ENCODE assay signal across 15 cellular contexts in the genomic region with DNA sequence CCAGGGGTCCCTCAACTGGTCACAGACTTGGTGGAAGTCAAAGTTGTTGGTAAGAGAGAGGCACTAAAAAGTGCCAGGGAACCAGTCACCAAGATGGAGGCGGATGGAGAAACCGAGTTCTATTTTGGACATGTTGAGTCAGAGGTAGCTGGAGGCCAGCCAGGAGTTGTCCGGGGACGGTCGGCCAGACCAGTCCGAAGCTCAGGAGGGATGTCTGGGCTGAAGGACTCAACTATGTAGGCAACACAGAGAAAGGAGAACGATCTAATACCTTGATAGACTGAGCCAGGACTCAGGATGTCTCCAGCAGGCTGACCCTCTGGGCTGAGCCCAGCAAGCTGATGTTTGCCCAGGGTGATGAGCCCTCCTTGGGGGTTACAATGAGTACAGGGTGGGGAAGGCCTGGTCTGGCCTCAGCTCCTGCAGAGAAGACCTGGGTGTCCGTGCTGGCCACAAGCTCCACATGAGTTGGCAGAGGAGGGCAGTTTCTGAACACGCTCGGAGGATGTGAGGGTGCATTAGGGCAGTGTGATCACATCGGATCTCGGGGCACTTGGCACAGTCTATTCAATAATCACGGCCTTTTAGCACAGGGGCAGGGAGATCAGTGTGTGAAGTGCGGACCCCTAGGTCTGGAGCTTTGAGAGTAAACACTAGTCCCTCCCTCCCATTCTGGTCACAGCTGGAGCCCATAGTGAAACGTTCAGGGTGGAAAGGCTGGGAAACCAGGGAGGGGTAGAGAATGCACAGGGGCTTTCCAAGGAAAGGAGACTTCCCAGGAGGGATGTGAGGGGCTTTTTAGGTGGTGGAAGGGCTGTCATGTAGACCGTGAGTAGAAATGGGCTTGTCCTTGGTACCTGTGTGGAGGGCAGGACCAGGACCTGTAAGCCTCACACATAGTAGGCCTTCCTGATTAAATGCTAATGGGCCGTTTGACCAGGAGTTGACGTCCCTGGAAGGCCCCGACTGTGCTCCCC.
DNase-seq lines count a peak whose midpoint lies in the region; ATAC-seq and TF ChIP-seq lines count a peak whose summit lies in the region.
"Had no signal": no experiment of that assay in that cellular context is flagged by ENCODE, and none has a peak within 500 bp of the region (broad histone marks: within the 10 kb centered on the region; RNA-seq: fewer than 3 reads in every experiment).

No MANE protein-coding gene starts in this region.

- H3K36me3 ChIP-seq in GM23248 (ENCODE audit: low read depth), result no peaks in the 10 kb centered on the region
- no peaks in the 10 kb centered on the region for H3K36me3 ChIP-seq in OCI-LY7 (ENCODE audit: insufficient read depth, low read length)

- H3K27me3 Mint-ChIP-seq in activated T-helper 17 cell treated with anti-CD3 and anti-CD28 coated beads, Interleukin-2, amount 50 U/mL, for 72 hours, result no peaks in the 10 kb centered on the region
- H3K27me3 Mint-ChIP-seq in activated naive CD4-positive, alpha-beta T cell treated with anti-CD3 and anti-CD28 coated beads, Interleukin-2, amount 10 ng/mL, durations not matched to agents 7 days and 5 days, result peaks cover 2% of the 10 kb centered on the region

- H3K4me2 ChIP-seq in GM23248 (ENCODE audit: unreplicated experiment), result no peak overlapping the region
- H3K4me2 ChIP-seq in OCI-LY7 (ENCODE audit: low read length), result no peak overlapping the region
- H3K4me2 ChIP-seq: KMS-11 had no signal

- POLR2A ChIA-PET in OCI-LY7 (lab: Charles Lee), result interaction anchor here (0.6 kb wide), 1 partner anchor 1903 kb away, joined by 3 read pairs; no protein-coding TSS in a partner anchor

- H2AFZ ChIP-seq in GM23248, result 0 out of 2 replicates have a peak overlapping the region, but pooled peaks have one; percentile 35
- H2AFZ ChIP-seq in OCI-LY7 (ENCODE audit: low read length), result no peak overlapping the region

- in situ Hi-C loops in GM23248 (cut with MboI), result no loop called here

- no TSS peak for BruUV-seq in OCI-LY7 (replicated peaks; lab: Mats Ljungman, UMichigan)

- H3K9ac ChIP-seq in GM23248, result no peak overlapping the region
- H3K9ac ChIP-seq: KMS-11 had no signal

- TF ChIP-seq CTCF in foreskin fibroblast (IDR thresholded peaks at IDR 0.05; ENCODE audit: low read depth, low read length) (no peak), OCI-LY7 (conservative IDR thresholded peaks at IDR 0.05; ENCODE audit: low read length) (no peak)

- no peaks in the 10 kb centered on the region for H3K9me3 Mint-ChIP-seq in activated T-helper 17 cell treated with anti-CD3 and anti-CD28 coated beads, Interleukin-2, amount 50 U/mL, for 72 hours
- no peaks in the 10 kb centered on the region for H3K9me3 Mint-ChIP-seq in activated naive CD4-positive, alpha-beta T cell treated with anti-CD3 and anti-CD28 coated beads, Interleukin-2, amount 10 ng/mL, durations not matched to agents 7 days and 5 days
- H3K9me3 Mint-ChIP-seq: activated T-helper 1 cell treated with anti-CD3 and anti-CD28 coated beads, Interleukin-12 subunit alpha, Interleukin-12 subunit beta, Interleukin-2, Interleukin-4 antibody, amounts not matched to agents 30 ng/mL and 10 ng/mL and 1 ng/mL, durations not matched to agents 14 hours and 24 hours and 36 hours; mesothelial cell of epicardium; stimulated activated naive CD8-positive, alpha-beta T cell treated with anti-CD3 and anti-CD28 coated beads, Interleukin-15, amount 100 ng/mL, for 72 hours had no signal

- H4K20me1 ChIP-seq in GM23248 (ENCODE audit: insufficient read depth) (no peaks in the 10 kb centered on the region), OCI-LY7 (ENCODE audit: insufficient read depth, low read length) (no peaks in the 10 kb centered on the region)

- intact Hi-C loops in sciatic nerve (cut with DNase I), result loop anchor here (5.0 kb wide), 1 partner anchor 1377 kb away; no protein-coding TSS in a partner anchor
- intact Hi-C loops in OCI-LY7 (cut with micrococcal nuclease; ENCODE audit: unreplicated experiment), result no loop called here

- H3K27ac Mint-ChIP-seq in activated T-helper 17 cell treated with anti-CD3 and anti-CD28 coated beads, Interleukin-2, amount 50 U/mL, for 72 hours, result peak overlapping the region; percentile 28
- no peak overlapping the region for H3K27ac Mint-ChIP-seq in activated naive CD4-positive, alpha-beta T cell treated with anti-CD3 and anti-CD28 coated beads, Interleukin-2, amount 10 ng/mL, durations not matched to agents 7 days and 5 days
- H3K27ac Mint-ChIP-seq: activated T-helper 1 cell treated with anti-CD3 and anti-CD28 coated beads, Interleukin-12 subunit alpha, Interleukin-12 subunit beta, Interleukin-2, Interleukin-4 antibody, amounts not matched to agents 30 ng/mL and 10 ng/mL and 1 ng/mL, durations not matched to agents 14 hours and 24 hours and 36 hours; mesothelial cell of epicardium had no signal

- peak; percentile 92 for DNase-seq in GM23248
- DNase-seq in foreskin fibroblast, result peak; percentile 58 to 65
- DNase-seq in sciatic nerve (ENCODE audit: low spot score), result peak; percentile 74
- no peak for DNase-seq in OCI-LY7 (ENCODE audit: low spot score)
- no peak for DNase-seq in T-helper 9 cell
- no peak for DNase-seq in activated CD8-positive, alpha-beta memory T cell treated with anti-CD3 and anti-CD28 coated beads, Interleukin-2, amount 50 U/mL, for 48 hours
- no peak for DNase-seq in activated naive CD4-positive, alpha-beta T cell treated with anti-CD3 and anti-CD28 coated beads, Interleukin-2, amount 10 ng/mL, durations not matched to agents 7 days and 5 days
- DNase-seq: NCI-H524 treated with DMSO at 0.1 percent for 48 hours; stimulated activated CD4-positive, alpha-beta T cell treated with anti-CD3 and anti-CD28 coated beads, Interleukin-15, amount 100 ng/mL, for 24 hours; stimulated activated naive CD8-positive, alpha-beta T cell treated with anti-CD3 and anti-CD28 coated beads, Interleukin-15, amount 100 ng/mL, for 72 hours; T-helper 2 cell had no signal

- no peaks in the 10 kb centered on the region for H3K27me3 ChIP-seq in GM23248 (replicated peaks; ENCODE audit: insufficient read depth)

- CTCF ChIA-PET in OCI-LY7 (lab: Charles Lee; ENCODE audit: unreplicated experiment), result no interaction called here
- CTCF ChIA-PET in activated naive CD4-positive, alpha-beta T cell treated with anti-CD3 and anti-CD28 coated beads, Interleukin-2, amount 10 ng/mL, durations not matched to agents 7 days and 5 days (lab: Charles Lee), result no interaction called here

- no peak overlapping the region for H3K4me3 Mint-ChIP-seq in activated T-helper 17 cell treated with anti-CD3 and anti-CD28 coated beads, Interleukin-2, amount 50 U/mL, for 72 hours
- no peak overlapping the region for H3K4me3 Mint-ChIP-seq in activated naive CD4-positive, alpha-beta T cell treated with anti-CD3 and anti-CD28 coated beads, Interleukin-2, amount 10 ng/mL, durations not matched to agents 7 days and 5 days
- H3K4me3 Mint-ChIP-seq: activated T-helper 1 cell treated with anti-CD3 and anti-CD28 coated beads, Interleukin-12 subunit alpha, Interleukin-12 subunit beta, Interleukin-2, Interleukin-4 antibody, amounts not matched to agents 30 ng/mL and 10 ng/mL and 1 ng/mL, durations not matched to agents 14 hours and 24 hours and 36 hours; mesothelial cell of epicardium; stimulated activated naive CD8-positive, alpha-beta T cell treated with anti-CD3 and anti-CD28 coated beads, Interleukin-15, amount 100 ng/mL, for 72 hours had no signal

- H3K4me1 Mint-ChIP-seq in activated T-helper 17 cell treated with anti-CD3 and anti-CD28 coated beads, Interleukin-2, amount 50 U/mL, for 72 hours, result no peaks in the 10 kb centered on the region
- peaks cover 4% of the 10 kb centered on the region for H3K4me1 Mint-ChIP-seq in activated naive CD4-positive, alpha-beta T cell treated with anti-CD3 and anti-CD28 coated beads, Interleukin-2, amount 10 ng/mL, durations not matched to agents 7 days and 5 days
- H3K4me1 Mint-ChIP-seq: stimulated activated naive CD8-positive, alpha-beta T cell treated with anti-CD3 and anti-CD28 coated beads, Interleukin-15, amount 100 ng/mL, for 72 hours had no signal

- peak overlapping the region; percentile 73 for H3K27ac ChIP-seq in GM23248
- no peak overlapping the region for H3K27ac ChIP-seq in OCI-LY7 (ENCODE audit: low read depth, low read length, poor library complexity, severe bottlenecking)
- H3K27ac ChIP-seq: KMS-11 had no signal

- H3K4me3 ChIP-seq in GM23248 (no peak overlapping the region), foreskin fibroblast (ENCODE audit: low read depth in 1 of 2, low read length in 2 of 2) (no peak overlapping the region), OCI-LY7 (ENCODE audit: low read depth, low read length, poor library complexity, severe bottlenecking) (no peak overlapping the region)

- peaks cover 22% of the 10 kb centered on the region for H3F3A ChIP-seq in GM23248 (ENCODE audit: insufficient read depth)

- H3K9me2 ChIP-seq in GM23248 (ENCODE audit: insufficient read depth), result no peaks in the 10 kb centered on the region
- H3K9me2 ChIP-seq in OCI-LY7 (ENCODE audit: insufficient read depth, low read length), result no peaks in the 10 kb centered on the region

- no peaks in the 10 kb centered on the region for H3K36me3 Mint-ChIP-seq in activated T-helper 17 cell treated with anti-CD3 and anti-CD28 coated beads, Interleukin-2, amount 50 U/mL, for 72 hours (ENCODE audit: low read depth)
- no peaks in the 10 kb centered on the region for H3K36me3 Mint-ChIP-seq in activated naive CD4-positive, alpha-beta T cell treated with anti-CD3 and anti-CD28 coated beads, Interleukin-2, amount 10 ng/mL, durations not matched to agents 7 days and 5 days
- H3K36me3 Mint-ChIP-seq: mesothelial cell of epicardium had no signal

- no peak for ATAC-seq in activated T-helper 17 cell treated with anti-CD3 and anti-CD28 coated beads, Interleukin-2, amount 50 U/mL, for 72 hours (replicated peaks)
- peak; percentile 45 for ATAC-seq in sciatic nerve
- ATAC-seq: stimulated activated naive CD8-positive, alpha-beta T cell treated with anti-CD3 and anti-CD28 coated beads, Interleukin-15, amount 100 ng/mL, for 72 hours had no signal

- H3K4me1 ChIP-seq in GM23248 (ENCODE audit: insufficient read depth) (peaks cover 35% of the 10 kb centered on the region), OCI-LY7 (ENCODE audit: insufficient read depth, low read length, poor library complexity, severe bottlenecking) (peaks cover 15% of the 10 kb centered on the region)

- H3K79me2 ChIP-seq in GM23248 (ENCODE audit: insufficient read depth) (no peaks in the 10 kb centered on the region), OCI-LY7 (ENCODE audit: insufficient read depth, low read depth, low read length) (no peaks in the 10 kb centered on the region)

- 52 to 56% methylated on average over 19 of the region's 19 CpGs for WGBS in GM23248 (ENCODE audit: low coverage in 1 of 2, low lambda C conversion rate in 2 of 2, missing lambda C conversion rate in 2 of 2), 2 experiments

- H3K9me3 ChIP-seq in GM23248 (ENCODE audit: low read depth) (no peaks in the 10 kb centered on the region), OCI-LY7 (ENCODE audit: low read length) (no peaks in the 10 kb centered on the region)

Comparison
In these comparisons a context has a peak if more than half of its experiments do, and no peak if none do; other contexts are left out.
1. DNase-seq: peak in GM23248 (single experiment), foreskin fibroblast (2 of 2) and sciatic nerve (single experiment); none in OCI-LY7 (single experiment), T-helper 9 cell (single experiment), activated CD8-positive, alpha-beta memory T cell treated with anti-CD3 and anti-CD28 coated beads, Interleukin-2, amount 50 U/mL, for 48 hours (single experiment) and activated naive CD4-positive, alpha-beta T cell treated with anti-CD3 and anti-CD28 coated beads, Interleukin-2, amount 10 ng/mL, durations not matched to agents 7 days and 5 days (single experiment).